ENCODE assay signal across 1 cellular context in the genomic region with DNA sequence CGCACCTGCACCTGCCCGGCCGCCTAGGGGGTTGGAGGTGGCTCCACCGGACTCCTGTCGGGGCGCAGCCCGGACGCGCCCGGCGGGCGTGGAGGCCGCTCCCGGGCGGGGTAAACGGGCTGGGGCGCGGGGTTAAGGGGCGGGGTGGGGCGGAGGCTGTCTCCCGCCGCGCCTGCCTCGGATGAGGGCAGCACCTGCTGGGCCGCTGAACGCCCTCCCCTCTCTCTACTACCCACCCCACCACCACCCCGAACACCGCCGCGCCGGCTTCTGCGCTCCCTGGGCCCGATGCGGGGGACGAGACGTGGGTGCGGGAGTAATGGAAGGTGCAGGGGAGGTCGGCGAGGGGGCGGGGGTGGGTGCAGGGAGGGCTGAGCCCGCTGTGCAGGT.
TF ChIP-seq lines count a peak whose summit lies in the region.

No MANE protein-coding gene starts in this region.

TF ChIP-seq in GM23338, 12 proteins besides CTCF, POLR2A, EP300 and RAD21 (continued from another document):
- TF ChIP-seq ZNF331 (CRISPR knock-in tag; IDR thresholded peaks at IDR 0.05; ENCODE audit: low read depth) (no peak), NANOG (IDR thresholded peaks at IDR 0.05; ENCODE audit: borderline replicate concordance) (no peak)
TF ChIP-seq in GM23338: peak in this region for 0.
